1 cellular context compared by ENCODE assay signal in the genomic region with DNA sequence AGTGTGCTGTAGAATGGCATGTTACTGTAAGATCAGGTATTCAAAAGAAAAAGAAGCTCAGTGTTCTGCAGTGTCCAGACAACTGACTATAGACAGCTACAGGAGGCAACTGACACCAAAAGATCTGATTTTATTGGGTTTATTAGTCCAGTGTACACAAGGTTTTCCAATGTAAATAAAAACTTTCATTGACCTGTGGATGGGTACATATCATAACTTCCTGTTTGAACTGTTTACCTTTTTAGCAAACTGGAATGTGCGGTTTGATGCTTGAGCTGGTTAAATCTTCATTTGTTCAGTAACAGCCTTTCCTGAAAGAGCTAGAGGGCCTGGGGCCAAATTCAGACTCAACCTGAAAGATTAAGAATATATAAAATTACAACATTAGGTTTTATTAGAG.
TF ChIP-seq lines count a peak whose summit lies in the region.

No MANE protein-coding gene starts in this region.

TF ChIP-seq in HepG2, 621 proteins besides CTCF, POLR2A, EP300 and RAD21 (continued from another document):
- TF ChIP-seq ZNF318 (CRISPR knock-in tag; IDR thresholded peaks at IDR 0.05) (no peak), ATAD3A (CRISPR knock-in tag; IDR thresholded peaks at IDR 0.05) (no peak), TEF (CRISPR knock-in tag; IDR thresholded peaks at IDR 0.05) (no peak), ZNF230 (CRISPR knock-in tag; IDR thresholded peaks at IDR 0.05) (no peak), RBM22 (optimal IDR thresholded peaks at IDR 0.05; ENCODE audit: low read length) (no peak), NFIC (IDR thresholded peaks at IDR 0.05; ENCODE audit: low read length) (no peak), PAXIP1 (CRISPR knock-in tag; conservative IDR thresholded peaks at IDR 0.05) (peak; percentile 53), HOXA9 (CRISPR knock-in tag; IDR thresholded peaks at IDR 0.05; ENCODE audit: borderline replicate concordance) (no peak), GATAD2A (CRISPR knock-in tag; IDR thresholded peaks at IDR 0.05) (peak; percentile 58; the same call in 1 of the 2 replicates), SMAD1 (CRISPR knock-in tag; IDR thresholded peaks at IDR 0.05; ENCODE audit: borderline replicate concordance, low read depth) (no peak), ZNF724P (CRISPR knock-in tag; IDR thresholded peaks at IDR 0.05; ENCODE audit: borderline replicate concordance) (no peak), ZNF552 (CRISPR knock-in tag; IDR thresholded peaks at IDR 0.05; ENCODE audit: borderline replicate concordance) (no peak), CAMTA2 (CRISPR knock-in tag; IDR thresholded peaks at IDR 0.05; ENCODE audit: borderline replicate concordance) (no peak), GFI1 (CRISPR knock-in tag; IDR thresholded peaks at IDR 0.05; ENCODE audit: borderline replicate concordance) (peak; percentile 29; the same call in 1 of the 2 replicates), FOXK1 (CRISPR knock-in tag; IDR thresholded peaks at IDR 0.05; ENCODE audit: borderline replicate concordance, low read depth) (0 out of 2 replicates have a peak, but pooled peaks have one; percentile 16), ZFP37 (CRISPR knock-in tag; IDR thresholded peaks at IDR 0.05; ENCODE audit: borderline replicate concordance) (no peak), SAP130 (CRISPR knock-in tag; IDR thresholded peaks at IDR 0.05; ENCODE audit: low read depth) (no peak), ZNF674 (CRISPR knock-in tag; IDR thresholded peaks at IDR 0.05; ENCODE audit: low read depth) (no peak), ZMAT3 (CRISPR knock-in tag; conservative IDR thresholded peaks at IDR 0.05) (no peak)
- TF ChIP-seq, protein P1, sequence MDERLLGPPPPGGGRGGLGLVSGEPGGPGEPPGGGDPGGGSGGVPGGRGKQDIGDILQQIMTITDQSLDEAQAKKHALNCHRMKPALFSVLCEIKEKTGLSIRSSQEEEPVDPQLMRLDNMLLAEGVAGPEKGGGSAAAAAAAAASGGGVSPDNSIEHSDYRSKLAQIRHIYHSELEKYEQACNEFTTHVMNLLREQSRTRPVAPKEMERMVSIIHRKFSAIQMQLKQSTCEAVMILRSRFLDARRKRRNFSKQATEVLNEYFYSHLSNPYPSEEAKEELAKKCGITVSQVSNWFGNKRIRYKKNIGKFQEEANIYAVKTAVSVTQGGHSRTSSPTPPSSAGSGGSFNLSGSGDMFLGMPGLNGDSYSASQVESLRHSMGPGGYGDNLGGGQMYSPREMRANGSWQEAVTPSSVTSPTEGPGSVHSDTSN (CRISPR knock-in tag; IDR thresholded peaks at IDR 0.05): no peak
- TF ChIP-seq, protein P2, sequence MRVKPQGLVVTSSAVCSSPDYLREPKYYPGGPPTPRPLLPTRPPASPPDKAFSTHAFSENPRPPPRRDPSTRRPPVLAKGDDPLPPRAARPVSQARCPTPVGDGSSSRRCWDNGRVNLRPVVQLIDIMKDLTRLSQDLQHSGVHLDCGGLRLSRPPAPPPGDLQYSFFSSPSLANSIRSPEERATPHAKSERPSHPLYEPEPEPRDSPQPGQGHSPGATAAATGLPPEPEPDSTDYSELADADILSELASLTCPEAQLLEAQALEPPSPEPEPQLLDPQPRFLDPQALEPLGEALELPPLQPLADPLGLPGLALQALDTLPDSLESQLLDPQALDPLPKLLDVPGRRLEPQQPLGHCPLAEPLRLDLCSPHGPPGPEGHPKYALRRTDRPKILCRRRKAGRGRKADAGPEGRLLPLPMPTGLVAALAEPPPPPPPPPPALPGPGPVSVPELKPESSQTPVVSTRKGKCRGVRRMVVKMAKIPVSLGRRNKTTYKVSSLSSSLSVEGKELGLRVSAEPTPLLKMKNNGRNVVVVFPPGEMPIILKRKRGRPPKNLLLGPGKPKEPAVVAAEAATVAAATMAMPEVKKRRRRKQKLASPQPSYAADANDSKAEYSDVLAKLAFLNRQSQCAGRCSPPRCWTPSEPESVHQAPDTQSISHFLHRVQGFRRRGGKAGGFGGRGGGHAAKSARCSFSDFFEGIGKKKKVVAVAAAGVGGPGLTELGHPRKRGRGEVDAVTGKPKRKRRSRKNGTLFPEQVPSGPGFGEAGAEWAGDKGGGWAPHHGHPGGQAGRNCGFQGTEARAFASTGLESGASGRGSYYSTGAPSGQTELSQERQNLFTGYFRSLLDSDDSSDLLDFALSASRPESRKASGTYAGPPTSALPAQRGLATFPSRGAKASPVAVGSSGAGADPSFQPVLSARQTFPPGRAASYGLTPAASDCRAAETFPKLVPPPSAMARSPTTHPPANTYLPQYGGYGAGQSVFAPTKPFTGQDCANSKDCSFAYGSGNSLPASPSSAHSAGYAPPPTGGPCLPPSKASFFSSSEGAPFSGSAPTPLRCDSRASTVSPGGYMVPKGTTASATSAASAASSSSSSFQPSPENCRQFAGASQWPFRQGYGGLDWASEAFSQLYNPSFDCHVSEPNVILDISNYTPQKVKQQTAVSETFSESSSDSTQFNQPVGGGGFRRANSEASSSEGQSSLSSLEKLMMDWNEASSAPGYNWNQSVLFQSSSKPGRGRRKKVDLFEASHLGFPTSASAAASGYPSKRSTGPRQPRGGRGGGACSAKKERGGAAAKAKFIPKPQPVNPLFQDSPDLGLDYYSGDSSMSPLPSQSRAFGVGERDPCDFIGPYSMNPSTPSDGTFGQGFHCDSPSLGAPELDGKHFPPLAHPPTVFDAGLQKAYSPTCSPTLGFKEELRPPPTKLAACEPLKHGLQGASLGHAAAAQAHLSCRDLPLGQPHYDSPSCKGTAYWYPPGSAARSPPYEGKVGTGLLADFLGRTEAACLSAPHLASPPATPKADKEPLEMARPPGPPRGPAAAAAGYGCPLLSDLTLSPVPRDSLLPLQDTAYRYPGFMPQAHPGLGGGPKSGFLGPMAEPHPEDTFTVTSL (CRISPR knock-in tag; IDR thresholded peaks at IDR 0.05; ENCODE audit: borderline replicate concordance): peak; percentile 23; the same call in 1 of the 2 replicates
TF ChIP-seq in HepG2: peak in this region for 25.
